Comparison of ENCODE assay signal across 12 cellular contexts in the genomic region with DNA sequence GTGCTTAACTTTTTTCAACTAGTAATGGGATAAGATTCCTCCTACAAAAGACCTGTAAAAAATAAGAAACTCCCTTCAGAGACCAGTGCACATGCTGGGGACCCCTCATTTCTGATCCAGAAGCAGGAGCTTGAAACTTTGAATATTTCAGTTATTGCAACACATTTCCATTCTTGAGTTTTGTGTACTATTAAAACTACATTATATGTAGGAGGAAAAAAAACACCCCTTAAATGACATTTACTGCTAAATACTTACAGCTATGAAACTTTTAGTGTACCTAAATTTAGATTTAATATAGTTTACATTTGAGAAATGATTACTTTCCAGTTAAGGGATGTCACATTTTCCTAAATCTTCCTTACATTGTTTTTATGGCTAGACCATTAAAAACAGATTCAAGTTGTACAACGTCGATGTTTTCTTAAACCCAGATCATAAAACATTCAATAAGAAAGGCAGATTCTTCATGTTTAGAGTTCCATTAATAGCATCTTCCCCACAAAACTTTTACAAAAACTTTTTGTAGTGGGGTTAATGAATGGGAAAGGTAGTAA. TPM values are rescaled to one million over a fixed set of nuclear protein-coding genes. Genes with fewer than 3 reads are reported as not detected.
DNase-seq lines count a peak whose midpoint lies in the region; ATAC-seq, FAIRE-seq and TF ChIP-seq lines count a peak whose summit lies in the region.
"Had no signal": no experiment of that assay in that cellular context is flagged by ENCODE, and none has a peak within 500 bp of the region (broad histone marks: within the 10 kb centered on the region; RNA-seq: fewer than 3 reads in every experiment).

No MANE protein-coding gene starts in this region.

- H3K36me3 ChIP-seq in ACC112 (ENCODE audit: insufficient read depth, low read length) (peaks cover 11% of the 10 kb centered on the region; the same call in 1 of the 2 replicates), SK-N-MC (ENCODE audit: insufficient read depth, low read length) (peaks cover 34% of the 10 kb centered on the region), pancreas (peaks cover 0 to 18% (median 0%) of the 10 kb centered on the region in 3 donors)
- H3K36me3 ChIP-seq: BLaER1 treated with 17β-estradiol and CSF1 and Interleukin-3, amounts not matched to agents 10 nM and 100 nM had no signal

- peak; percentile 29 for FAIRE-seq in pancreas (lab: Jason Lieb, UNC)
- FAIRE-seq: GM19239 had no signal

- H3K4me1 ChIP-seq in ACC112 (ENCODE audit: control insufficient read depth, insufficient read depth, low read length, unreplicated experiment) (peaks cover 33% of the 10 kb centered on the region), pancreas (peaks cover 3 to 45% (median 40%) of the 10 kb centered on the region in 3 donors)

- H2AFZ ChIP-seq in ACC112 (ENCODE audit: low read length, unreplicated experiment), result no peak overlapping the region

- H3K27ac ChIP-seq in ACC112 (ENCODE audit: low read depth, low read length), result peak overlapping the region; percentile 12; the same call in 1 of the 2 replicates
- peak overlapping the region; percentile 98 for H3K27ac ChIP-seq in SK-N-MC
- peak overlapping the region in 3 of 4 donors; percentile 31 to 98 (median 95) for H3K27ac ChIP-seq in pancreas

- no peaks in the 10 kb centered on the region for H3K9me3 ChIP-seq in SK-N-MC (ENCODE audit: low read depth, low read length)
- H3K9me3 ChIP-seq in pancreas, result no peaks in the 10 kb centered on the region

- H3K79me2 ChIP-seq in ACC112 (ENCODE audit: control insufficient read depth, insufficient read depth, low read length, unreplicated experiment), result peaks cover 71% of the 10 kb centered on the region

- H3K4me3 ChIP-seq in ACC112 (ENCODE audit: low read depth, low read length), result peak overlapping the region; percentile 88
- peak overlapping the region; percentile 95 for H3K4me3 ChIP-seq in SK-N-MC
- peak overlapping the region; percentile 94 for H3K4me3 ChIP-seq in fibroblast of the aortic adventitia (ENCODE audit: low read depth, low read length)
- peak overlapping the region in 3 of 4 donors; percentile 60 to 93 (median 71) for H3K4me3 ChIP-seq in pancreas
- H3K4me3 ChIP-seq: BLaER1 treated with 17β-estradiol and CSF1 and Interleukin-3, amounts not matched to agents 10 nM and 100 nM had no signal

- peak overlapping the region; percentile 61 for H3K9ac ChIP-seq in SK-N-MC (ENCODE audit: insufficient read length)

- H3K27me3 ChIP-seq in ACC112 (ENCODE audit: insufficient read depth, low read length) (no peaks in the 10 kb centered on the region), pancreas (no peaks in the 10 kb centered on the region)
- H3K27me3 ChIP-seq: BLaER1 treated with 17β-estradiol and CSF1 and Interleukin-3, amounts not matched to agents 10 nM and 100 nM had no signal

- intact Hi-C loops in pancreas (cut with DNase I), result no loop called here

- ATAC-seq in pancreas (no peak), GM18868 (IDR thresholded peaks at IDR 0.05; ENCODE audit: unreplicated experiment) (no peak)

- 9 to 23% methylated on average over 2 of the region's 2 CpGs for WGBS in pancreas, 2 donors

- DNase-seq in SK-N-MC (ENCODE audit: low read depth, low spot score) (no peak), fibroblast of the aortic adventitia (ENCODE audit: low read depth) (no peak), pancreas (no peak), NCI-H2171 treated with DMSO at 0.1 percent for 48 hours (lab: John Stamatoyannopoulos, UW) (no peak), medulla oblongata (ENCODE audit: extremely low spot score) (no peak), nucleus accumbens (lab: John Stamatoyannopoulos, UW) (no peak)
- DNase-seq: activated CD4-positive, alpha-beta memory T cell treated with anti-CD3 and anti-CD28 coated beads for 36 hours; stimulated activated CD4-positive, alpha-beta T cell treated with anti-CD3 and anti-CD28 coated beads, Interleukin-4, amount 100 ng/mL, for 24 hours had no signal

- TF ChIP-seq CTCF in fibroblast of the aortic adventitia (IDR thresholded peaks at IDR 0.05; ENCODE audit: insufficient read depth, low read length) (no peak), pancreas (IDR thresholded peaks at IDR 0.05) (no peak)

RNA-seq across cellular contexts. Expression of a gene that starts 4.1 kb away (rescaled TPM):
- total RNA-seq in fibroblast of the aortic adventitia (ENCODE audit: low replicate concordance), result 88.8 and 197 TPM in 2 replicates
- total RNA-seq in pancreas, result 10 to 100 TPM; 18.8 to 44.3 (median 28.5) TPM
- polyA plus RNA-seq in pancreas, result 10 to 100 TPM in 1 of 2 donors, 1 to 10 TPM in 1; 7.2 to 12.8 TPM

Comparison
In these comparisons a context has a peak if more than half of its experiments do, and no peak if none do; other contexts are left out.
1. H3K27ac ChIP-seq: peak in every context shown above with its lines; median percentile 98 in SK-N-MC; 95 in pancreas; 12 in ACC112.